11 cellular contexts compared by ENCODE assay signal in genomic region chr16:53510704-53511070, GRCh38. TPM values are rescaled to one million over a fixed set of nuclear protein-coding genes. Genes with fewer than 3 reads are reported as not detected.
DNase-seq lines count a peak whose midpoint lies in the region; ATAC-seq and TF ChIP-seq lines count a peak whose summit lies in the region.
"Had no signal": no experiment of that assay in that cellular context is flagged by ENCODE, and none has a peak within 500 bp of the region (broad histone marks: within the 10 kb centered on the region; RNA-seq: fewer than 3 reads in every experiment).

No MANE protein-coding gene starts in this region.

- H3K4me1 Mint-ChIP-seq in activated B cell treated with CpG ODN at 0.5 μM for 24 hours: peaks cover 13% of the 10 kb centered on the region

- no peaks in the 10 kb centered on the region for H3K27me3 Mint-ChIP-seq in activated B cell treated with CpG ODN at 0.5 μM for 24 hours

- H3K9me3 Mint-ChIP-seq in activated B cell treated with CpG ODN at 0.5 μM for 24 hours: peaks cover 3% of the 10 kb centered on the region

- DNase-seq in right atrium auricular region (ENCODE audit: low spot score) (no peak), left ventricle myocardium superior (no peak), activated B cell treated with CpG ODN at 0.5 μM for 24 hours (no peak), upper lobe of right lung (no peak), GM10248 (ENCODE audit: extremely low spot score) (no peak), GM10266 (ENCODE audit: extremely low spot score) (no peak), NCI-H1092 treated with DMSO at 0.1 percent for 48 hours (lab: John Stamatoyannopoulos, UW) (no peak)
- DNase-seq: foreskin keratinocyte, T1000 had no signal

- H3K27ac ChIP-seq in right atrium auricular region (peak overlapping the region; percentile 45 to 74), liver (ENCODE audit: low read depth in 1 of 2, low read length in 2 of 2) (peak overlapping the region; percentile 87 to 95), upper lobe of right lung (peak overlapping the region; percentile 51)
- H3K27ac ChIP-seq: foreskin keratinocyte, HL-60 had no signal

- ATAC-seq in left ventricle myocardium superior (no peak), activated B cell treated with CpG ODN at 0.5 μM for 24 hours (ENCODE audit: low read depth) (no peak), upper lobe of right lung (no peak)

- no peaks in the 10 kb centered on the region for H3K27me3 ChIP-seq in right atrium auricular region
- no peaks in the 10 kb centered on the region for H3K27me3 ChIP-seq in liver (ENCODE audit: control insufficient read depth in 4 of 4, insufficient read depth in 4 of 4, low read length in 3 of 4)
- H3K27me3 ChIP-seq in upper lobe of right lung: no peaks in the 10 kb centered on the region

- no peak overlapping the region for H3K4me3 ChIP-seq in right atrium auricular region
- no peak overlapping the region for H3K4me3 ChIP-seq in liver (ENCODE audit: low read depth in 1 of 3, low read length in 3 of 3)
- H3K4me3 ChIP-seq in upper lobe of right lung: no peak overlapping the region

- H3K9ac ChIP-seq in liver (ENCODE audit: low read depth in 1 of 2, low read length in 2 of 2): peak overlapping the region; percentile 4 to 33

- POLR2A ChIA-PET in activated B cell treated with CpG ODN at 0.5 μM for 24 hours (lab: Charles Lee): no interaction called here
- POLR2A ChIA-PET in GM10248 (lab: Yijun Ruan, JAX): no interaction called here

- peak in 1 of 2 donors; percentile 5 for TF ChIP-seq CTCF in right atrium auricular region (IDR thresholded peaks at IDR 0.05)
- TF ChIP-seq CTCF in activated B cell treated with CpG ODN at 0.5 μM for 24 hours (IDR thresholded peaks at IDR 0.05): no peak
- TF ChIP-seq CTCF in liver (IDR thresholded peaks at IDR 0.05; ENCODE audit: low read depth, low read length, missing input control): no peak
- no peak for TF ChIP-seq CTCF in upper lobe of right lung (IDR thresholded peaks at IDR 0.05)
- no peak for TF ChIP-seq CTCF in GM10248 (IDR thresholded peaks at IDR 0.05; ENCODE audit: control extremely low read depth, extremely low read depth, low read depth, missing control alignments)
- TF ChIP-seq CTCF in GM10266 (IDR thresholded peaks at IDR 0.05; ENCODE audit: control insufficient read depth, insufficient read depth, low read depth, missing control alignments): no peak

- no peaks in the 10 kb centered on the region for H3K36me3 Mint-ChIP-seq in activated B cell treated with CpG ODN at 0.5 μM for 24 hours (ENCODE audit: low read depth)

- TF ChIP-seq RAD21 in liver (IDR thresholded peaks at IDR 0.05): no peak

- no peaks in the 10 kb centered on the region for H3K9me3 ChIP-seq in right atrium auricular region
- H3K9me3 ChIP-seq in liver (ENCODE audit: control insufficient read depth in 4 of 4, low read length in 3 of 4): no peaks in the 10 kb centered on the region
- no peaks in the 10 kb centered on the region for H3K9me3 ChIP-seq in upper lobe of right lung

- peaks cover 0 to 19% of the 10 kb centered on the region in 2 donors for H3K4me1 ChIP-seq in right atrium auricular region
- H3K4me1 ChIP-seq in liver (ENCODE audit: control insufficient read depth in 4 of 4, insufficient read depth in 4 of 4, low read length in 3 of 4): peaks cover 7 to 37% (median 31%) of the 10 kb centered on the region in 4 donors
- H3K4me1 ChIP-seq in upper lobe of right lung: peaks cover 12% of the 10 kb centered on the region
- H3K4me1 ChIP-seq: foreskin keratinocyte had no signal

- H3K4me3 Mint-ChIP-seq in activated B cell treated with CpG ODN at 0.5 μM for 24 hours: peak overlapping the region; percentile 69

- intact Hi-C loops in left ventricle myocardium superior (cut with micrococcal nuclease) (no loop called here), activated B cell treated with CpG ODN at 0.5 μM for 24 hours (cut with micrococcal nuclease) (loop anchor here (5.0 kb wide), 1 partner anchor 533 kb away; no protein-coding TSS in a partner anchor), upper lobe of right lung (cut with DNase I) (no loop called here)

- H3K36me3 ChIP-seq in right atrium auricular region: no peaks in the 10 kb centered on the region
- H3K36me3 ChIP-seq in liver (ENCODE audit: control insufficient read depth in 4 of 4, insufficient read depth in 3 of 4, low read depth in 1 of 4, low read length in 3 of 4): no peaks in the 10 kb centered on the region
- no peaks in the 10 kb centered on the region for H3K36me3 ChIP-seq in upper lobe of right lung

- WGBS in liver: 23% methylated on average over 2 of the region's 2 CpGs

- no peak overlapping the region for H3K27ac Mint-ChIP-seq in activated B cell treated with CpG ODN at 0.5 μM for 24 hours

- CTCF ChIA-PET in activated B cell treated with CpG ODN at 0.5 μM for 24 hours (lab: Charles Lee) (interaction anchor here (1.2 to 2.1 kb wide), 2 partner anchors 8 to 1319 kb away, joined by 5 to 7 read pairs; no protein-coding TSS in a partner anchor), GM10248 (lab: Yijun Ruan, JAX) (interaction anchor here (0.7 to 1.3 kb wide), 6 partner anchors 8 to 417 kb away, joined by 3 to 7 read pairs (median 3); no protein-coding TSS in a partner anchor)

TF ChIP-seq in liver, 16 proteins besides CTCF, POLR2A, EP300 and RAD21:
- no peak for TF ChIP-seq JUND (IDR thresholded peaks at IDR 0.05)
- TF ChIP-seq, protein P1, sequence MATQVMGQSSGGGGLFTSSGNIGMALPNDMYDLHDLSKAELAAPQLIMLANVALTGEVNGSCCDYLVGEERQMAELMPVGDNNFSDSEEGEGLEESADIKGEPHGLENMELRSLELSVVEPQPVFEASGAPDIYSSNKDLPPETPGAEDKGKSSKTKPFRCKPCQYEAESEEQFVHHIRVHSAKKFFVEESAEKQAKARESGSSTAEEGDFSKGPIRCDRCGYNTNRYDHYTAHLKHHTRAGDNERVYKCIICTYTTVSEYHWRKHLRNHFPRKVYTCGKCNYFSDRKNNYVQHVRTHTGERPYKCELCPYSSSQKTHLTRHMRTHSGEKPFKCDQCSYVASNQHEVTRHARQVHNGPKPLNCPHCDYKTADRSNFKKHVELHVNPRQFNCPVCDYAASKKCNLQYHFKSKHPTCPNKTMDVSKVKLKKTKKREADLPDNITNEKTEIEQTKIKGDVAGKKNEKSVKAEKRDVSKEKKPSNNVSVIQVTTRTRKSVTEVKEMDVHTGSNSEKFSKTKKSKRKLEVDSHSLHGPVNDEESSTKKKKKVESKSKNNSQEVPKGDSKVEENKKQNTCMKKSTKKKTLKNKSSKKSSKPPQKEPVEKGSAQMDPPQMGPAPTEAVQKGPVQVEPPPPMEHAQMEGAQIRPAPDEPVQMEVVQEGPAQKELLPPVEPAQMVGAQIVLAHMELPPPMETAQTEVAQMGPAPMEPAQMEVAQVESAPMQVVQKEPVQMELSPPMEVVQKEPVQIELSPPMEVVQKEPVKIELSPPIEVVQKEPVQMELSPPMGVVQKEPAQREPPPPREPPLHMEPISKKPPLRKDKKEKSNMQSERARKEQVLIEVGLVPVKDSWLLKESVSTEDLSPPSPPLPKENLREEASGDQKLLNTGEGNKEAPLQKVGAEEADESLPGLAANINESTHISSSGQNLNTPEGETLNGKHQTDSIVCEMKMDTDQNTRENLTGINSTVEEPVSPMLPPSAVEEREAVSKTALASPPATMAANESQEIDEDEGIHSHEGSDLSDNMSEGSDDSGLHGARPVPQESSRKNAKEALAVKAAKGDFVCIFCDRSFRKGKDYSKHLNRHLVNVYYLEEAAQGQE (IDR thresholded peaks at IDR 0.05): no peak
- no peak for TF ChIP-seq MAX (IDR thresholded peaks at IDR 0.05)
- no peak for TF ChIP-seq FOXA1 (IDR thresholded peaks at IDR 0.05)
- TF ChIP-seq HNF4G (IDR thresholded peaks at IDR 0.05): no peak
- TF ChIP-seq FOXA2 (IDR thresholded peaks at IDR 0.05): no peak
- TF ChIP-seq ATF3 (IDR thresholded peaks at IDR 0.05): no peak
- TF ChIP-seq EGR1 (IDR thresholded peaks at IDR 0.05; ENCODE audit: low read depth in 2 of 2): no peak
- no peak for TF ChIP-seq GABPA (IDR thresholded peaks at IDR 0.05 in 1 of 2, conservative IDR thresholded peaks at IDR 0.05 in 1 of 2)
- TF ChIP-seq TAF1 (conservative IDR thresholded peaks at IDR 0.05): no peak
- TF ChIP-seq, protein P2, sequence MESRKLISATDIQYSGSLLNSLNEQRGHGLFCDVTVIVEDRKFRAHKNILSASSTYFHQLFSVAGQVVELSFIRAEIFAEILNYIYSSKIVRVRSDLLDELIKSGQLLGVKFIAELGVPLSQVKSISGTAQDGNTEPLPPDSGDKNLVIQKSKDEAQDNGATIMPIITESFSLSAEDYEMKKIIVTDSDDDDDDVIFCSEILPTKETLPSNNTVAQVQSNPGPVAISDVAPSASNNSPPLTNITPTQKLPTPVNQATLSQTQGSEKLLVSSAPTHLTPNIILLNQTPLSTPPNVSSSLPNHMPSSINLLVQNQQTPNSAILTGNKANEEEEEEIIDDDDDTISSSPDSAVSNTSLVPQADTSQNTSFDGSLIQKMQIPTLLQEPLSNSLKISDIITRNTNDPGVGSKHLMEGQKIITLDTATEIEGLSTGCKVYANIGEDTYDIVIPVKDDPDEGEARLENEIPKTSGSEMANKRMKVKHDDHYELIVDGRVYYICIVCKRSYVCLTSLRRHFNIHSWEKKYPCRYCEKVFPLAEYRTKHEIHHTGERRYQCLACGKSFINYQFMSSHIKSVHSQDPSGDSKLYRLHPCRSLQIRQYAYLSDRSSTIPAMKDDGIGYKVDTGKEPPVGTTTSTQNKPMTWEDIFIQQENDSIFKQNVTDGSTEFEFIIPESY (IDR thresholded peaks at IDR 0.05): no peak
TF ChIP-seq in liver: peak in this region for 0.

RNA-seq across cellular contexts. Expression of gene AKTIP, which starts 7.7 kb away (rescaled TPM):
- total RNA-seq in right atrium auricular region (10 to 100 TPM; 49.8 to 85.3 TPM), left ventricle myocardium superior (89.9 TPM), activated B cell treated with CpG ODN at 0.5 μM for 24 hours (19.3 and 22.8 TPM in 2 replicates), liver (10 to 100 TPM in 1 of 2 donors, 1 to 10 TPM in 1; 7.5 to 47.1 TPM), upper lobe of right lung (40.7 TPM)
- polyA plus RNA-seq in liver: 10 to 100 TPM; 20.1 to 20.7 TPM
